ENCODE assay signal across 2 cellular contexts in the genomic region with DNA sequence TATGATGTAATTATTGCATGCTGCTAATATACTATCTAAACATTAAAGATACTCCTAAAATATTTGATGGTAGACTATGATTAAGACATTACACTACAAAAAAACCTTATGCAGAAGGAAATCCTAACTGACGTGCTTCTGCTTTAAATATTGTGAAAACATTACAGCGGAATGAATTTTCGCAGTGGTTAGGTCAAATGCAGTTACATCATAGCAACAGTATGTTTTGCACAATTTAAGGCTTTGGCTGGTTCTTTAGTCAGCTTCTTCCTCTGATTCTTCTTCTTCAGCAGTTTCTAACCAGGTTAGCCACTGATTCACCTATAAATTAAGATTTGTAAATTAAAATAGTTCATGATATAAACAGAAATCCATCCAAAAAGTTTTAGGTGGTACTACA.
TF ChIP-seq lines count a peak whose summit lies in the region.

No MANE protein-coding gene starts in this region.

TF ChIP-seq in HEK293, 187 proteins besides CTCF, POLR2A, EP300 and RAD21:
- TF ChIP-seq, protein P1, sequence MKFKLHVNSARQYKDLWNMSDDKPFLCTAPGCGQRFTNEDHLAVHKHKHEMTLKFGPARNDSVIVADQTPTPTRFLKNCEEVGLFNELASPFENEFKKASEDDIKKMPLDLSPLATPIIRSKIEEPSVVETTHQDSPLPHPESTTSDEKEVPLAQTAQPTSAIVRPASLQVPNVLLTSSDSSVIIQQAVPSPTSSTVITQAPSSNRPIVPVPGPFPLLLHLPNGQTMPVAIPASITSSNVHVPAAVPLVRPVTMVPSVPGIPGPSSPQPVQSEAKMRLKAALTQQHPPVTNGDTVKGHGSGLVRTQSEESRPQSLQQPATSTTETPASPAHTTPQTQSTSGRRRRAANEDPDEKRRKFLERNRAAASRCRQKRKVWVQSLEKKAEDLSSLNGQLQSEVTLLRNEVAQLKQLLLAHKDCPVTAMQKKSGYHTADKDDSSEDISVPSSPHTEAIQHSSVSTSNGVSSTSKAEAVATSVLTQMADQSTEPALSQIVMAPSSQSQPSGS (tag by site-specific recombination; IDR thresholded peaks at IDR 0.05; ENCODE audit: low read depth), result 0 out of 2 replicates have a peak, but pooled peaks have one; percentile 19
- TF ChIP-seq ZXDB (tag by site-specific recombination; IDR thresholded peaks at IDR 0.05), result no peak

TF ChIP-seq in K562, 482 proteins besides CTCF, POLR2A, EP300 and RAD21:
- TF ChIP-seq ATF1 (CRISPR knock-in tag; IDR thresholded peaks at IDR 0.05) (no peak), ATF1 (tag; IDR thresholded peaks at IDR 0.05) (no peak), CEBPB (tag; IDR thresholded peaks at IDR 0.05) (peak; percentile 41), CEBPG (CRISPR knock-in tag; IDR thresholded peaks at IDR 0.05) (no peak), CEBPG (tag; conservative IDR thresholded peaks at IDR 0.05 in 1 of 2, IDR thresholded peaks at IDR 0.05 in 1 of 2) (peak in 1 of 2 experiments; percentile 47; a peak in 2 of 4 replicates)
